ENCODE assay signal across 13 cellular contexts in the genomic region with DNA sequence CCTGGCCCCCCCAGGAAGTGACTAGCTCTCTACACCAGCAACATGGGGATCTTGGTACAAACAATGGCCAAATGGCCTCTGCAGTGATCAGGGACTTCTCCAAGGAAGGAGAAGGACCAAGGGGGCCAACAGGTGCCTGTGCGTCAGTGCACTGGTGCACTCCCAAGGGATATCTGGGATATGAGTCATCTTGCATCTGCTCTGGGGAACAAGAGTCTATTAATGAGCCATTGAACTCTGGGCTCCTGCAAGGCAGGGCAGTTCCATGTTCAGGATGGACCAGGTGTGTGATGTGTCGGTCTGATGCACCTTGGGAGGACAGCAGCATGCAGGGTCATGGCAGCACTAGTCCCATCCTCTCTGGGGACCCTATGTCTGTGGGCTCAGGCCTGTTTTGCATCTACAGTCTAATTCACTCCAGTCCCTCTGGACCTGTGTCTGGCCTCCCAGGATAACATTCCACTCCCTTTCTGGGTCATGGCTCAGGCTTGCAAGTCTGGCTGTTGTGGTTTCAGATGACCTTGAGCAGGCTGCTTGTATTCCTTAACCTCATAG.
DNase-seq lines count a peak whose midpoint lies in the region.
"Had no signal": no experiment of that assay in that cellular context is flagged by ENCODE, and none has a peak within 500 bp of the region (broad histone marks: within the 10 kb centered on the region; RNA-seq: fewer than 3 reads in every experiment).

No MANE protein-coding gene starts in this region.

- H3K4me1 ChIP-seq in neuronal stem cell (ENCODE audit: control insufficient read depth in 2 of 2, insufficient read depth in 1 of 2, low read depth in 1 of 2, low read length in 2 of 2) = peaks cover 0 to 10% of the 10 kb centered on the region in 2 donors
- H3K4me1 ChIP-seq: psoas muscle had no signal

- no peak overlapping the region for H3K4me3 Mint-ChIP-seq in activated naive CD8-positive, alpha-beta T cell treated with anti-CD3 and anti-CD28 coated beads for 36 hours
- H3K4me3 Mint-ChIP-seq: dendritic cell treated with granulocyte-macrophage colony-stimulating factor and Interleukin-4, amounts not matched to agents 40 ng/mL and 50 ng/mL, for 4 days; T-helper 1 cell treated with Interleukin-12 subunit alpha and Interleukin-12 subunit beta and Interleukin-4 antibody, amounts not matched to agents 30 μg/mL and 1 μg/mL, for 36 hours had no signal

- H2AK5ac ChIP-seq in neuronal stem cell (ENCODE audit: low read depth, low read length) = no peak overlapping the region

- H4K91ac ChIP-seq in neuronal stem cell (ENCODE audit: low read depth, low read length, poor library complexity) = no peak overlapping the region

- H2BK12ac ChIP-seq in neuronal stem cell (ENCODE audit: low read length) = no peak overlapping the region

- H3K27ac ChIP-seq in neuronal stem cell (replicated peaks; ENCODE audit: low read length) = no peak overlapping the region
- H3K27ac ChIP-seq: psoas muscle had no signal

- no peak overlapping the region for H2BK15ac ChIP-seq in neuronal stem cell (ENCODE audit: low read length)

- no peaks in the 10 kb centered on the region for H3K36me3 Mint-ChIP-seq in activated naive CD8-positive, alpha-beta T cell treated with anti-CD3 and anti-CD28 coated beads for 36 hours

- H3K4me2 ChIP-seq in neuronal stem cell (ENCODE audit: insufficient read depth, low read length, poor library complexity, severe bottlenecking) = no peak overlapping the region

- no peak overlapping the region for H4K8ac ChIP-seq in neuronal stem cell (ENCODE audit: low read depth, low read length)

- H3K27ac Mint-ChIP-seq in activated naive CD8-positive, alpha-beta T cell treated with anti-CD3 and anti-CD28 coated beads for 36 hours = no peak overlapping the region
- H3K27ac Mint-ChIP-seq: dendritic cell treated with granulocyte-macrophage colony-stimulating factor and Interleukin-4, amounts not matched to agents 40 ng/mL and 50 ng/mL, for 4 days; T-helper 1 cell treated with Interleukin-12 subunit alpha and Interleukin-12 subunit beta and Interleukin-4 antibody, amounts not matched to agents 30 μg/mL and 1 μg/mL, for 36 hours had no signal

- no peaks in the 10 kb centered on the region for H3K79me1 ChIP-seq in neuronal stem cell (ENCODE audit: low read depth, low read length)

- H2AFZ ChIP-seq in neuronal stem cell (ENCODE audit: low read length) = no peak overlapping the region

- no peak overlapping the region for H2BK5ac ChIP-seq in neuronal stem cell (ENCODE audit: low read length)

- H3K27me3 ChIP-seq in neuronal stem cell (ENCODE audit: control insufficient read depth in 3 of 3, insufficient read depth in 3 of 3, low read depth in 1 of 3, low read length in 3 of 3) = peaks cover 0 to 2% (median 0%) of the 10 kb centered on the region in 3 experiments

- H3K4me3 ChIP-seq in neuronal stem cell (ENCODE audit: low read length in 2 of 2) = no peak overlapping the region
- H3K4me3 ChIP-seq: psoas muscle had no signal

- H3K9ac ChIP-seq in neuronal stem cell (ENCODE audit: low read depth, low read length, poor library complexity) = no peak overlapping the region

- no peak overlapping the region for H3K4ac ChIP-seq in neuronal stem cell (ENCODE audit: low read length)

- H3K36me3 ChIP-seq in neuronal stem cell (replicated peaks in 1 of 2; ENCODE audit: control insufficient read depth in 2 of 2, insufficient read depth in 2 of 2, low read length in 2 of 2) = no peaks in the 10 kb centered on the region

- no peaks in the 10 kb centered on the region for H3K9me3 Mint-ChIP-seq in activated naive CD8-positive, alpha-beta T cell treated with anti-CD3 and anti-CD28 coated beads for 36 hours
- H3K9me3 Mint-ChIP-seq: dendritic cell treated with granulocyte-macrophage colony-stimulating factor and Interleukin-4, amounts not matched to agents 40 ng/mL and 50 ng/mL, for 4 days; T-helper 1 cell treated with Interleukin-12 subunit alpha and Interleukin-12 subunit beta and Interleukin-4 antibody, amounts not matched to agents 30 μg/mL and 1 μg/mL, for 36 hours had no signal

- H3K27me3 Mint-ChIP-seq in activated naive CD8-positive, alpha-beta T cell treated with anti-CD3 and anti-CD28 coated beads for 36 hours = peaks cover 8% of the 10 kb centered on the region
- H3K27me3 Mint-ChIP-seq: dendritic cell treated with granulocyte-macrophage colony-stimulating factor and Interleukin-4, amounts not matched to agents 40 ng/mL and 50 ng/mL, for 4 days had no signal

- no peak overlapping the region for H2BK120ac ChIP-seq in neuronal stem cell (ENCODE audit: low read depth, low read length)

- no peaks in the 10 kb centered on the region for H3K9me3 ChIP-seq in neuronal stem cell (replicated peaks in 1 of 2; ENCODE audit: control insufficient read depth in 2 of 2, insufficient read depth in 1 of 2, low read depth in 1 of 2, low read length in 2 of 2)
- H3K9me3 ChIP-seq: psoas muscle had no signal

- DNase-seq in Daoy (ENCODE audit: low read depth) (peak; percentile 79), M059J (ENCODE audit: low read depth) (peak; percentile 69), dermis blood vessel endothelial cell (peak; percentile 36), neuronal stem cell (ENCODE audit: low spot score) (no peak), iPS-NIHi11 (ENCODE audit: low spot score) (no peak), NCI-H774 (lab: John Stamatoyannopoulos, UW) (no peak)
- no peak for DNase-seq in activated naive CD8-positive, alpha-beta T cell treated with anti-CD3 and anti-CD28 coated beads for 36 hours
- DNase-seq: activated CD4-positive, alpha-beta T cell treated with anti-CD3 and anti-CD28 coated beads, Interleukin-2, amount 50 U/mL, for 48 hours; DND-41; NK-92 treated with Interleukin-12 subunit alpha and Interleukin-12 subunit beta, amount 100 ng/mL, for 24 hours; psoas muscle had no signal

- H3K14ac ChIP-seq in neuronal stem cell (ENCODE audit: low read length) = no peak overlapping the region

- no CpG with 5 or more reads among the region's 2 CpGs for WGBS in neuronal stem cell (ENCODE audit: extremely low coverage in 2 of 2, insufficient read length in 2 of 2, insufficient replicate concordance in 1 of 2), 2 donors

- H3K18ac ChIP-seq in neuronal stem cell (ENCODE audit: low read length) = no peak overlapping the region

- no peaks in the 10 kb centered on the region for H3K4me1 Mint-ChIP-seq in activated naive CD8-positive, alpha-beta T cell treated with anti-CD3 and anti-CD28 coated beads for 36 hours

- H3K23ac ChIP-seq in neuronal stem cell (ENCODE audit: low read depth, low read length, poor library complexity) = peak overlapping the region; percentile 9

Comparison
In these comparisons a context has a peak if more than half of its experiments do, and no peak if none do; other contexts are left out.
1. DNase-seq: peak in Daoy (single experiment), M059J (single experiment) and dermis blood vessel endothelial cell (single experiment); none in neuronal stem cell (single experiment), iPS-NIHi11 (single experiment), NCI-H774 (single experiment) and activated naive CD8-positive, alpha-beta T cell treated with anti-CD3 and anti-CD28 coated beads for 36 hours (single experiment).